Comparison of ENCODE assay signal across 8 cellular contexts in genomic region chr14:68788275-68789001, GRCh38. TPM values are rescaled to one million over a fixed set of nuclear protein-coding genes. Genes with fewer than 3 reads are reported as not detected.
A peak's percentile ranks its signal among the peaks of the same experiment; 100 is the strongest.
DNase-seq lines count a peak whose midpoint lies in the region; ATAC-seq and TF ChIP-seq lines count a peak whose summit lies in the region.

No MANE protein-coding gene starts in this region.

- H3K27ac ChIP-seq in right atrium auricular region = peak overlapping the region; percentile 100
- peak overlapping the region; percentile 100 for H3K27ac ChIP-seq in muscle layer of colon (ENCODE audit: low read depth, low read length)

- no peaks in the 10 kb centered on the region for H3K9me3 Mint-ChIP-seq in central memory CD8-positive, alpha-beta T cell

- H3K4me3 Mint-ChIP-seq in central memory CD8-positive, alpha-beta T cell = peak overlapping the region; percentile 94

- H3K9me3 ChIP-seq in right atrium auricular region (no peaks in the 10 kb centered on the region), muscle layer of colon (ENCODE audit: low read length) (no peaks in the 10 kb centered on the region)

- H3K4me3 ChIP-seq in right atrium auricular region = peak overlapping the region; percentile 83 to 94
- H3K4me3 ChIP-seq in muscle layer of colon (ENCODE audit: low read depth in 1 of 2, low read length in 2 of 2) = peak overlapping the region in 1 of 2 donors; percentile 98

- H3K4me1 Mint-ChIP-seq in central memory CD8-positive, alpha-beta T cell = peaks cover 71% of the 10 kb centered on the region

- H3K36me3 ChIP-seq in right atrium auricular region (peaks cover 52% of the 10 kb centered on the region), muscle layer of colon (ENCODE audit: insufficient read depth, low read length) (peaks cover 56% of the 10 kb centered on the region)

- H3K36me3 Mint-ChIP-seq in central memory CD8-positive, alpha-beta T cell (ENCODE audit: insufficient read depth) = peaks cover 65% of the 10 kb centered on the region

- H3K27ac Mint-ChIP-seq in central memory CD8-positive, alpha-beta T cell (ENCODE audit: low read depth) = peak overlapping the region; percentile 99

- ATAC-seq in Right ventricle myocardium inferior = no peak
- no peak for ATAC-seq in central memory CD8-positive, alpha-beta T cell (replicated peaks; ENCODE audit: extremely low read depth, poor library complexity, severe bottlenecking)
- ATAC-seq in HG02973 (IDR thresholded peaks at IDR 0.05; ENCODE audit: unreplicated experiment) = no peak

- H3K9ac ChIP-seq in muscle layer of colon (ENCODE audit: low read length) = peak overlapping the region; percentile 46

- no peaks in the 10 kb centered on the region for H3K27me3 Mint-ChIP-seq in central memory CD8-positive, alpha-beta T cell

- H3K4me1 ChIP-seq in right atrium auricular region (peaks cover 0 to 47% of the 10 kb centered on the region in 2 donors), muscle layer of colon (ENCODE audit: insufficient read depth, low read length) (peaks cover 27% of the 10 kb centered on the region)

- no peaks in the 10 kb centered on the region for H3K27me3 ChIP-seq in right atrium auricular region
- H3K27me3 ChIP-seq in muscle layer of colon (ENCODE audit: control insufficient read depth in 1 of 2, insufficient read depth in 2 of 2, low read length in 2 of 2) = no peaks in the 10 kb centered on the region

- intact Hi-C loops in Right ventricle myocardium inferior (cut with DNase I) = loop anchor here (2.0 kb wide), 1 partner anchor 60 kb away; no protein-coding TSS in a partner anchor

- DNase-seq in right atrium auricular region (ENCODE audit: low spot score) = no peak
- no peak for DNase-seq in Right ventricle myocardium inferior (ENCODE audit: missing footprints)
- no peak for DNase-seq in central memory CD8-positive, alpha-beta T cell (ENCODE audit: low spot score in 2 of 2)
- no peak for DNase-seq in NCI-H128 (lab: John Stamatoyannopoulos, UW; ENCODE audit: unreplicated experiment)
- no peak for DNase-seq in NCI-H1436 treated with DMSO at 0.1 percent for 48 hours (lab: John Stamatoyannopoulos, UW)
- no peak for DNase-seq in MV-4-11 (lab: John Stamatoyannopoulos, UW)

- TF ChIP-seq CTCF in right atrium auricular region (IDR thresholded peaks at IDR 0.05) = no peak

RNA-seq across cellular contexts. Expression of gene ZFP36L1, which starts 4.4 kb away (rescaled TPM):
- total RNA-seq in right atrium auricular region = 100 to 1,000 TPM in 1 of 2 donors, 10 to 100 TPM in 1; 66.6 to 276 TPM
- 46.6 TPM for total RNA-seq in Right ventricle myocardium inferior
